In the genomic region with DNA sequence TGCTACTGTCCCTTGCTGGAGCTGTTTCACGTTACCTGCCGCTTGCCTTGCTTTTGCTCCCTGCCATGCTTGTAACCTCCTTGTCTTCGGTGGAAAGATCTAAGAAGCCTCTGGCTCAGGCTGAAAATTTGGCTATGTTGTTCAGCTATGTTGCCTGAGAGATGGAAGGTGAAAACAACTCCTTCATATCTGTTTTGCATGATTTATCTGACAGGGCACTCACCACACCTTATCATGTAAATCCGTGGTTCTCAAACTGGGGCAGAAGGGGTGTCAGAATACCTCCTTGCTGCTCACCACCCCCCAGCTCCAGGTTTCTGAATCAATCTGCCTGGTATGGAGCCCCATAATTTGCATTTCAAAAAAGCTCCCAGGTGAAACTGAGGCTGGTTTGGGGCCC, we compare ENCODE assay signal across 15 cellular contexts. TPM values are rescaled to one million over a fixed set of nuclear protein-coding genes. Genes with fewer than 3 reads are reported as not detected.
DNase-seq lines count a peak whose midpoint lies in the region; ATAC-seq and TF ChIP-seq lines count a peak whose summit lies in the region.
"Had no signal": no experiment of that assay in that cellular context is flagged by ENCODE, and none has a peak within 500 bp of the region (broad histone marks: within the 10 kb centered on the region; RNA-seq: fewer than 3 reads in every experiment).

No MANE protein-coding gene starts in this region.

- peaks cover 2% of the 10 kb centered on the region for H3K4me1 Mint-ChIP-seq in memory B cell

- ATAC-seq in memory B cell (ENCODE audit: low read depth) (peak; percentile 56), sciatic nerve (no peak), HG03442 (IDR thresholded peaks at IDR 0.05; ENCODE audit: unreplicated experiment) (no peak)
- ATAC-seq: A549 had no signal

- no peak overlapping the region for H2AFZ ChIP-seq in Karpas-422 (ENCODE audit: low read length)
- no peak overlapping the region for H2AFZ ChIP-seq in OCI-LY7 (ENCODE audit: low read length)

- H3K36me3 Mint-ChIP-seq in memory B cell = no peaks in the 10 kb centered on the region
- H3K36me3 Mint-ChIP-seq: CD8-positive, alpha-beta memory T cell had no signal

- H3K27ac ChIP-seq in Karpas-422 (ENCODE audit: low read length) = peak overlapping the region; percentile 86
- no peak overlapping the region for H3K27ac ChIP-seq in OCI-LY7 (ENCODE audit: low read depth, low read length, poor library complexity, severe bottlenecking)
- H3K27ac ChIP-seq: A549 had no signal

- H3K9me2 ChIP-seq in Karpas-422 (replicated peaks; ENCODE audit: insufficient read depth, low read length) = no peaks in the 10 kb centered on the region
- no peaks in the 10 kb centered on the region for H3K9me2 ChIP-seq in OCI-LY7 (ENCODE audit: insufficient read depth, low read length)

- H3K4me2 ChIP-seq in Karpas-422 (ENCODE audit: low read depth, low read length, poor library complexity, severe bottlenecking) = peak overlapping the region; percentile 79
- H3K4me2 ChIP-seq in OCI-LY7 (ENCODE audit: low read length) = peak overlapping the region; percentile 37
- H3K4me2 ChIP-seq: A549 had no signal

- no peaks in the 10 kb centered on the region for H3K9me3 ChIP-seq in Karpas-422 (ENCODE audit: low read length)
- H3K9me3 ChIP-seq in OCI-LY7 (ENCODE audit: low read length) = no peaks in the 10 kb centered on the region
- H3K9me3 ChIP-seq: A549, Caco-2 had no signal

- H3K4me3 Mint-ChIP-seq in memory B cell = no peak overlapping the region
- H3K4me3 Mint-ChIP-seq: CD8-positive, alpha-beta memory T cell had no signal

- peak overlapping the region; percentile 57 for H3K4me3 ChIP-seq in Karpas-422 (ENCODE audit: low read length)
- no peak overlapping the region for H3K4me3 ChIP-seq in OCI-LY7 (ENCODE audit: low read depth, low read length, poor library complexity, severe bottlenecking)
- H3K4me3 ChIP-seq: A549 had no signal

- POLR2A ChIA-PET in OCI-LY7 (lab: Charles Lee) = interaction anchor here (0.7 to 1.5 kb wide), 3 partner anchors 10 to 12 kb away, joined by 3 read pairs; no protein-coding TSS in a partner anchor

- peaks cover 43% of the 10 kb centered on the region for H3K27me3 Mint-ChIP-seq in memory B cell

- H3K36me3 ChIP-seq in Karpas-422 (ENCODE audit: insufficient read depth, low read length) = no peaks in the 10 kb centered on the region
- no peaks in the 10 kb centered on the region for H3K36me3 ChIP-seq in OCI-LY7 (ENCODE audit: insufficient read depth, low read length)

- H3K27ac Mint-ChIP-seq in memory B cell = no peak overlapping the region
- H3K27ac Mint-ChIP-seq: CD8-positive, alpha-beta memory T cell had no signal

- BruUV-seq in OCI-LY7 (replicated peaks; lab: Mats Ljungman, UMichigan) = no TSS peak

- no peak for TF ChIP-seq CTCF in OCI-LY7 (conservative IDR thresholded peaks at IDR 0.05; ENCODE audit: low read length)

- H3K27me3 ChIP-seq in Karpas-422 (ENCODE audit: low read length) = no peaks in the 10 kb centered on the region

- H4K20me1 ChIP-seq in Karpas-422 (ENCODE audit: insufficient read depth, low read depth, low read length) (no peaks in the 10 kb centered on the region), OCI-LY7 (ENCODE audit: insufficient read depth, low read length) (no peaks in the 10 kb centered on the region)

- H3K9ac ChIP-seq in Karpas-422 (ENCODE audit: low read length) = peak overlapping the region; percentile 67

- H3K79me2 ChIP-seq in Karpas-422 (ENCODE audit: low read length) (no peaks in the 10 kb centered on the region), OCI-LY7 (ENCODE audit: insufficient read depth, low read depth, low read length) (no peaks in the 10 kb centered on the region)

- intact Hi-C loops in OCI-LY7 (cut with micrococcal nuclease; ENCODE audit: unreplicated experiment) (no loop called here), sciatic nerve (cut with DNase I) (no loop called here)

- peaks cover 59% of the 10 kb centered on the region for H3K4me1 ChIP-seq in Karpas-422 (ENCODE audit: low read length)
- H3K4me1 ChIP-seq in OCI-LY7 (ENCODE audit: insufficient read depth, low read length, poor library complexity, severe bottlenecking) = peaks cover 58% of the 10 kb centered on the region
- H3K4me1 ChIP-seq: A549, Caco-2 had no signal

- CTCF ChIA-PET in OCI-LY7 (lab: Charles Lee; ENCODE audit: unreplicated experiment) = no interaction called here

- H3K9me3 Mint-ChIP-seq in memory B cell = no peaks in the 10 kb centered on the region

- DNase-seq in Karpas-422 (peak; percentile 80), OCI-LY7 (ENCODE audit: low spot score) (no peak), memory B cell (ENCODE audit: low spot score in 2 of 2) (no peak), sciatic nerve (ENCODE audit: low spot score) (peak; percentile 9), DMS 273 (lab: John Stamatoyannopoulos, UW; ENCODE audit: unreplicated experiment) (no peak)
- DNase-seq in activated CD4-positive, CD25-positive, alpha-beta regulatory T cell (lab: John Stamatoyannopoulos, UW) = no peak
- DNase-seq: CD8-positive, alpha-beta memory T cell; DMS53; GF-D8; H7; IMR-90 had no signal

RNA-seq across cellular contexts. Expression of a gene that starts 6.5 kb away (rescaled TPM):
- total RNA-seq in Karpas-422 (2014; rRNA removed; shearing (Covaris generic); ENCODE audit: low replicate concordance) = 0.26 and 0.69 TPM in 2 replicates
- 11.3 and 12.5 TPM in 2 replicates for total RNA-seq in OCI-LY7 (2014; rRNA removed; shearing (Covaris generic))
- total RNA-seq in OCI-LY7 (2022) (7.4 and 10.5 TPM in 2 replicates), sciatic nerve (10.2 TPM)
- total RNA-seq: CD8-positive, alpha-beta memory T cell; HT-29 had no signal

Comparison
In these comparisons a context has a peak if more than half of its experiments do, and no peak if none do; other contexts are left out.
1. DNase-seq: peak in Karpas-422 (single experiment) and sciatic nerve (single experiment); none in OCI-LY7 (single experiment), memory B cell (0 of 2), activated CD4-positive, CD25-positive, alpha-beta regulatory T cell (0 of 4) and DMS 273 (single experiment).